23 cellular contexts compared by ENCODE assay signal in the genomic region with DNA sequence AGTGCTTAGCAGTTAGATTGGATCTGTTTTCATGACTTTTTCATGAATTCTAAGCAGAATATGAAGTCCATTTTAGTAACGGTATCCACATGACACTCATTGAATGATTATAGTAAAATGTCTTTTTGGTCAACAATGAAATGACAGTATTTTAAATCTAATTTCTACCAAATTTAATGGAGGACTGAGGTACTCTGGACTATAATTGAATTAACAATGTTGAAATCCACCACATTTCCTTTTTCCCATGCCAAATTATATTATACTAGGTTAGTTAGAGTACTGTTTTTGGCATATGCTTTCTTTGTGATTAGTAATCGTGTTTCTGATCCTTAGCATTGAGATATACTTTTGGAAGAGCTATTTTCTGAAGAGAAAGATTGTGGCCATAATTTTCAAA. TPM values are rescaled to one million over a fixed set of nuclear protein-coding genes. Genes with fewer than 3 reads are reported as not detected.
A peak's percentile ranks its signal among the peaks of the same experiment; 100 is the strongest.
DNase-seq lines count a peak whose midpoint lies in the region; ATAC-seq and TF ChIP-seq lines count a peak whose summit lies in the region.
"Had no signal": no experiment of that assay in that cellular context is flagged by ENCODE, and none has a peak within 500 bp of the region (broad histone marks: within the 10 kb centered on the region; RNA-seq: fewer than 3 reads in every experiment).

No MANE protein-coding gene starts in this region.

- no peaks in the 10 kb centered on the region for H3K36me3 ChIP-seq in naive thymus-derived CD4-positive, alpha-beta T cell (ENCODE audit: control insufficient read depth in 2 of 3, insufficient read depth in 3 of 3, low read length in 3 of 3)
- H3K36me3 ChIP-seq in BE2C: no peaks in the 10 kb centered on the region
- H3K36me3 ChIP-seq: thyroid gland had no signal

- H3K4me3 ChIP-seq in naive thymus-derived CD4-positive, alpha-beta T cell (ENCODE audit: low read length): no peak overlapping the region
- no peak overlapping the region for H3K4me3 ChIP-seq in BE2C (ENCODE audit: low read depth, low read length)
- H3K4me3 ChIP-seq: lung, thyroid gland had no signal

- DNase-seq in T-helper 1 cell (no peak), BE2C (no peak)
- no peak for DNase-seq in CD4-positive, alpha-beta T cell
- no peak for DNase-seq in naive thymus-derived CD4-positive, alpha-beta T cell
- DNase-seq: activated CD4-positive, alpha-beta T cell treated with anti-CD3 and anti-CD28 coated beads for 4 hours; activated CD8-positive, alpha-beta memory T cell treated with anti-CD3 and anti-CD28 coated beads, Interleukin-2, amount 50 U/mL, for 4 hours; activated naive CD4-positive, alpha-beta T cell treated with anti-CD3 and anti-CD28 coated beads, Interleukin-2, amount 50 U/mL, for 16 hours; AML-193; endodermal cell; GOT3; NCI-H187; retina; stimulated activated CD4-positive, alpha-beta T cell treated with anti-CD3 and anti-CD28 coated beads, Interleukin-2, amount 100 ng/mL, for 48 hours; stimulated activated naive CD4-positive, alpha-beta T cell; SW 1271; thyroid gland had no signal

- H3K9me3 ChIP-seq in CD4-positive, alpha-beta T cell (ENCODE audit: control insufficient read depth, low read length): no peaks in the 10 kb centered on the region
- no peaks in the 10 kb centered on the region for H3K9me3 ChIP-seq in naive thymus-derived CD4-positive, alpha-beta T cell (ENCODE audit: control insufficient read depth in 2 of 3, low read length in 3 of 3)
- H3K9me3 ChIP-seq in BE2C: no peaks in the 10 kb centered on the region; the same call in 1 of the 2 replicates
- H3K9me3 ChIP-seq: thyroid gland had no signal

- H3K27me3 ChIP-seq in CD4-positive, alpha-beta T cell (ENCODE audit: control insufficient read depth, insufficient read depth, low read length): no peaks in the 10 kb centered on the region
- H3K27me3 ChIP-seq in naive thymus-derived CD4-positive, alpha-beta T cell (ENCODE audit: control insufficient read depth in 2 of 2, insufficient read depth in 2 of 2, low read length in 2 of 2): no peaks in the 10 kb centered on the region
- H3K27me3 ChIP-seq in BE2C: no peaks in the 10 kb centered on the region
- H3K27me3 ChIP-seq: thyroid gland had no signal

- no peak for ATAC-seq in CD4-positive, alpha-beta T cell (ENCODE audit: poor library complexity)
- ATAC-seq in activated T-helper 17 cell treated with anti-CD3 and anti-CD28 coated beads, Interleukin-2, amount 50 U/mL, for 72 hours (replicated peaks): no peak
- ATAC-seq in naive thymus-derived CD4-positive, alpha-beta T cell: no peak
- no peak for ATAC-seq in HG03460 (IDR thresholded peaks at IDR 0.05; ENCODE audit: unreplicated experiment)
- no peak for ATAC-seq in GM18511 (IDR thresholded peaks at IDR 0.05; ENCODE audit: unreplicated experiment)

- POLR2A ChIA-PET in CD4-positive, alpha-beta T cell (lab: Charles Lee): interaction anchor here (1.1 to 1.8 kb wide), 3 partner anchors 24 to 40 kb away, joined by 3 to 8 read pairs (median 7); a partner anchor contains a TSS
- POLR2A ChIA-PET in naive thymus-derived CD4-positive, alpha-beta T cell (lab: Charles Lee): interaction anchor here (0.7 to 1.6 kb wide), 3 partner anchors 34 to 43 kb away, joined by 3 to 5 read pairs (median 3); a partner anchor contains a TSS

- intact Hi-C loops in CD4-positive, alpha-beta T cell (cut with DNase I, micrococcal nuclease): loop anchor here (2.0 to 5.0 kb wide), 2 partner anchors 16 to 37 kb away; no protein-coding TSS in a partner anchor
- intact Hi-C loops in naive thymus-derived CD4-positive, alpha-beta T cell (cut with micrococcal nuclease): loop anchor here in 1 of 2 donors (5.0 kb wide), 1 partner anchor 38 kb away; no protein-coding TSS in a partner anchor

- H3K4me1 ChIP-seq in naive thymus-derived CD4-positive, alpha-beta T cell (ENCODE audit: control insufficient read depth in 2 of 2, insufficient read depth in 2 of 2, low read length in 2 of 2): peaks cover 36 to 46% of the 10 kb centered on the region in 2 donors
- H3K4me1 ChIP-seq in BE2C: peaks cover 16% of the 10 kb centered on the region
- H3K4me1 ChIP-seq: thyroid gland had no signal

- no peak for TF ChIP-seq CTCF in CD4-positive, alpha-beta T cell (IDR thresholded peaks at IDR 0.05)
- TF ChIP-seq CTCF in BE2C (IDR thresholded peaks at IDR 0.05; ENCODE audit: low read depth, low read length): no peak

- no peak overlapping the region for H3K27ac ChIP-seq in CD4-positive, alpha-beta T cell (ENCODE audit: low read depth, low read length)
- peak overlapping the region; percentile 14 for H3K27ac ChIP-seq in naive thymus-derived CD4-positive, alpha-beta T cell (ENCODE audit: low read depth, low read length)
- H3K27ac ChIP-seq: 22Rv1, thyroid gland had no signal

- H3K36me3 Mint-ChIP-seq in T-helper 1 cell treated with Interleukin-12 subunit alpha and Interleukin-12 subunit beta and Interleukin-4 antibody, amounts not matched to agents 30 μg/mL and 1 μg/mL, for 36 hours (ENCODE audit: low read depth): peaks cover 35% of the 10 kb centered on the region
- H3K36me3 Mint-ChIP-seq in CD4-positive, alpha-beta T cell (ENCODE audit: low read depth): peaks cover 58% of the 10 kb centered on the region
- peaks cover 62% of the 10 kb centered on the region for H3K36me3 Mint-ChIP-seq in activated T-helper 17 cell treated with anti-CD3 and anti-CD28 coated beads, Interleukin-2, amount 50 U/mL, for 72 hours (ENCODE audit: low read depth)
- peaks cover 0 to 38% (median 17%) of the 10 kb centered on the region in 5 donors for H3K36me3 Mint-ChIP-seq in naive thymus-derived CD4-positive, alpha-beta T cell

- no peaks in the 10 kb centered on the region for H3K27me3 Mint-ChIP-seq in T-helper 1 cell treated with Interleukin-12 subunit alpha and Interleukin-12 subunit beta and Interleukin-4 antibody, amounts not matched to agents 30 μg/mL and 1 μg/mL, for 36 hours (ENCODE audit: low read depth)
- no peaks in the 10 kb centered on the region for H3K27me3 Mint-ChIP-seq in CD4-positive, alpha-beta T cell
- H3K27me3 Mint-ChIP-seq in activated T-helper 17 cell treated with anti-CD3 and anti-CD28 coated beads, Interleukin-2, amount 50 U/mL, for 72 hours: no peaks in the 10 kb centered on the region
- no peaks in the 10 kb centered on the region for H3K27me3 Mint-ChIP-seq in naive thymus-derived CD4-positive, alpha-beta T cell
- H3K27me3 Mint-ChIP-seq: brain had no signal

- no peak overlapping the region for H3K4me3 Mint-ChIP-seq in T-helper 1 cell treated with Interleukin-12 subunit alpha and Interleukin-12 subunit beta and Interleukin-4 antibody, amounts not matched to agents 30 μg/mL and 1 μg/mL, for 36 hours
- H3K4me3 Mint-ChIP-seq in CD4-positive, alpha-beta T cell: peak overlapping the region; percentile 61
- H3K4me3 Mint-ChIP-seq in activated T-helper 17 cell treated with anti-CD3 and anti-CD28 coated beads, Interleukin-2, amount 50 U/mL, for 72 hours: peak overlapping the region; percentile 45
- H3K4me3 Mint-ChIP-seq in naive thymus-derived CD4-positive, alpha-beta T cell: peak overlapping the region; percentile 2 to 62 (median 52)
- H3K4me3 Mint-ChIP-seq: brain, endodermal cell had no signal

- H3K9me3 Mint-ChIP-seq in T-helper 1 cell treated with Interleukin-12 subunit alpha and Interleukin-12 subunit beta and Interleukin-4 antibody, amounts not matched to agents 30 μg/mL and 1 μg/mL, for 36 hours: peaks cover 4% of the 10 kb centered on the region
- H3K9me3 Mint-ChIP-seq in CD4-positive, alpha-beta T cell: no peaks in the 10 kb centered on the region
- peaks cover 4% of the 10 kb centered on the region for H3K9me3 Mint-ChIP-seq in activated T-helper 17 cell treated with anti-CD3 and anti-CD28 coated beads, Interleukin-2, amount 50 U/mL, for 72 hours
- peaks cover 0 to 7% (median 0%) of the 10 kb centered on the region in 11 donors for H3K9me3 Mint-ChIP-seq in naive thymus-derived CD4-positive, alpha-beta T cell

- peaks cover 46% of the 10 kb centered on the region for H3K4me1 Mint-ChIP-seq in T-helper 1 cell treated with Interleukin-12 subunit alpha and Interleukin-12 subunit beta and Interleukin-4 antibody, amounts not matched to agents 30 μg/mL and 1 μg/mL, for 36 hours (ENCODE audit: low read depth)
- peaks cover 74% of the 10 kb centered on the region for H3K4me1 Mint-ChIP-seq in CD4-positive, alpha-beta T cell (ENCODE audit: low read depth)
- peaks cover 41% of the 10 kb centered on the region for H3K4me1 Mint-ChIP-seq in activated T-helper 17 cell treated with anti-CD3 and anti-CD28 coated beads, Interleukin-2, amount 50 U/mL, for 72 hours
- H3K4me1 Mint-ChIP-seq in naive thymus-derived CD4-positive, alpha-beta T cell: peaks cover 44 to 77% (median 62%) of the 10 kb centered on the region in 7 donors
- H3K4me1 Mint-ChIP-seq: endodermal cell had no signal

- CTCF ChIA-PET in CD4-positive, alpha-beta T cell (lab: Charles Lee): interaction anchor here (0.7 kb wide), 1 partner anchor 53 kb away, joined by 3 read pairs; no protein-coding TSS in a partner anchor
- CTCF ChIA-PET in naive thymus-derived CD4-positive, alpha-beta T cell (lab: Charles Lee): no interaction called here

- H3K27ac Mint-ChIP-seq in T-helper 1 cell treated with Interleukin-12 subunit alpha and Interleukin-12 subunit beta and Interleukin-4 antibody, amounts not matched to agents 30 μg/mL and 1 μg/mL, for 36 hours: peak overlapping the region; percentile 41
- peak overlapping the region; percentile 42 for H3K27ac Mint-ChIP-seq in CD4-positive, alpha-beta T cell
- peak overlapping the region; percentile 28 for H3K27ac Mint-ChIP-seq in activated T-helper 17 cell treated with anti-CD3 and anti-CD28 coated beads, Interleukin-2, amount 50 U/mL, for 72 hours
- H3K27ac Mint-ChIP-seq in naive thymus-derived CD4-positive, alpha-beta T cell: peak overlapping the region in 8 of 9 donors; percentile 35 to 84 (median 68)
- H3K27ac Mint-ChIP-seq: brain, endodermal cell had no signal

RNA-seq across cellular contexts. Expression of a gene that starts 40.6 kb away (rescaled TPM):
- 100 to 1,000 TPM; 218 to 230 TPM for total RNA-seq in CD4-positive, alpha-beta T cell
- 100 to 1,000 TPM; 107 to 110 TPM for total RNA-seq in activated T-helper 17 cell treated with anti-CD3 and anti-CD28 coated beads, Interleukin-2, amount 50 U/mL, for 72 hours
- 100 to 1,000 TPM; 143 to 265 (median 215) TPM for total RNA-seq in naive thymus-derived CD4-positive, alpha-beta T cell
- 100 to 1,000 TPM; 348 to 482 TPM for polyA plus RNA-seq in naive thymus-derived CD4-positive, alpha-beta T cell
- 9.1 TPM for polyA plus RNA-seq in BE2C (2012; ENCODE audit: insufficient read depth, insufficient read length, low read depth)
